Comparison of ENCODE assay signal across 17 cellular contexts in the genomic region with DNA sequence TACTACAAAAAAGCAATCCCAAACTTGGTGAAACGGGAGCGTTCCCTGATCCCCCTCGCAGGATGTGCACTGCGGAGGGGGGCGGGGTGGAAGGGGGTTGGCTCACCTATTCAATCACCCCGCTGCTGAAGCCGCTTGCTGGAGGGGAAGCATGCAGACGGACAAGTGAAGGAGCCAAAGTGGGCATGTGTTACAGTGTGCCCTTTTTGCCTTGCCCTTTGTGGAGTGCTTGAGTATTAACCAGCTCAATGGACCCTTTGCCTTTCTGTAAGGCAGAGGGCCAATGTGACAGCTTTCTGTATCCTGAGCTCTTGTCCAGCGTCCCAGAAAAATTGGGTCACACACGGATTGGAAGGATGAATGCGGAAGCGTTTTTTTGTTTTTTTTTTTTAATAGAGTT.
"Had no signal": no experiment of that assay in that cellular context is flagged by ENCODE, and none has a peak within 500 bp of the region (broad histone marks: within the 10 kb centered on the region; RNA-seq: fewer than 3 reads in every experiment).

No MANE protein-coding gene starts in this region.

- H3K9me3 ChIP-seq: esophagus squamous epithelium, neutrophil had no signal

- H3K4me3 Mint-ChIP-seq: dendritic cell treated with granulocyte-macrophage colony-stimulating factor and Interleukin-4, amounts not matched to agents 40 ng/mL and 50 ng/mL, for 4 days; effector memory CD8-positive, alpha-beta T cell; naive thymus-derived CD4-positive, alpha-beta T cell; nephron progenitor cell had no signal

- H3K4me2 ChIP-seq: hepatocyte, smooth muscle cell had no signal

- DNase-seq: effector memory CD8-positive, alpha-beta T cell; esophagus squamous epithelium; foreskin fibroblast; kidney glomerular epithelial cell; mesendoderm; naive thymus-derived CD4-positive, alpha-beta T cell; nephron progenitor cell; right cardiac atrium; stimulated activated CD4-positive, alpha-beta T cell treated with anti-CD3 and anti-CD28 coated beads, Interleukin-2, amount 100 ng/mL, for 48 hours; stimulated activated naive CD4-positive, alpha-beta T cell treated with Interleukin-2 at 50 U/mL for 16 hours; trophoblast cell had no signal

- H3K27me3 Mint-ChIP-seq: dendritic cell treated with granulocyte-macrophage colony-stimulating factor and Interleukin-4, amounts not matched to agents 40 ng/mL and 50 ng/mL, for 4 days; effector memory CD8-positive, alpha-beta T cell; naive thymus-derived CD4-positive, alpha-beta T cell had no signal

- H3K4me1 Mint-ChIP-seq: naive thymus-derived CD4-positive, alpha-beta T cell; nephron progenitor cell had no signal

- ATAC-seq: effector memory CD8-positive, alpha-beta T cell; gastroesophageal sphincter; naive thymus-derived CD4-positive, alpha-beta T cell; right cardiac atrium had no signal

- H3K27ac ChIP-seq: epithelial cell of prostate, esophagus squamous epithelium, gastroesophageal sphincter, hepatocyte, neutrophil had no signal

- H3K4me1 ChIP-seq: esophagus squamous epithelium, gastroesophageal sphincter had no signal

- H3K36me3 ChIP-seq: esophagus squamous epithelium, gastroesophageal sphincter, neutrophil had no signal

- H3K27ac Mint-ChIP-seq: dendritic cell treated with granulocyte-macrophage colony-stimulating factor and Interleukin-4, amounts not matched to agents 40 ng/mL and 50 ng/mL, for 4 days; effector memory CD8-positive, alpha-beta T cell; naive thymus-derived CD4-positive, alpha-beta T cell; nephron progenitor cell had no signal

- H3K79me2 ChIP-seq: hepatocyte had no signal

- H3K27me3 ChIP-seq: esophagus squamous epithelium, gastroesophageal sphincter, hepatocyte, neutrophil had no signal

- H2AFZ ChIP-seq: hepatocyte had no signal

- H3K4me3 ChIP-seq: esophagus squamous epithelium, gastroesophageal sphincter, hepatocyte, smooth muscle cell had no signal
